Comparison of ENCODE assay signal across 18 cellular contexts in the genomic region with DNA sequence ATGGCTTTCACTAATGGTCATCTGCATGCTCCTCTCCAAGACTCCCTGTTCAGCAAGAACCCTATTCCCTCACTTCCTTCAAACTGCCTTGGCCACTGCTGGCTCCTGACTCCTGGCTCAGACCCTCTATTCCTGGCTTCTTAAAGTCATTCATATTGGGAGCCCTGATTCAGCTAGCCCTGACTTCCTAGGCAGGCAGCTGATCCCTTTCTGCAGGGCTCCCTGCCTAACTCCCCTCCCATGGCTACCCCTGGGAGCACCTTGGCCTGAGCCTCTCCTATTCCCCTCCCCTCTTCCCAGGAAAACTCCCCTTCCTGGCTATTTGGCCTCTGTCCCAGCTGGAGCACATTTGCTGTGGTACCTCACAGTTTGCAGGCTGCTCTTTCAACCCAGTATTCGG.
"Had no signal": no experiment of that assay in that cellular context is flagged by ENCODE, and none has a peak within 500 bp of the region (broad histone marks: within the 10 kb centered on the region; RNA-seq: fewer than 3 reads in every experiment).

No MANE protein-coding gene starts in this region.

- H3K27me3 ChIP-seq: gastrocnemius medialis, right atrium auricular region, transverse colon had no signal

- H3K36me3 ChIP-seq: gastrocnemius medialis, left ventricle myocardium inferior, right atrium auricular region, transverse colon had no signal

- DNase-seq: activated CD4-positive, alpha-beta T cell treated with anti-CD3 and anti-CD28 coated beads for 4 hours; activated CD8-positive, alpha-beta T cell treated with anti-CD3 and anti-CD28 coated beads for 36 hours; activated effector memory CD4-positive, alpha-beta T cell treated with Interleukin-2 at 50 U/mL for 16 hours; activated naive CD4-positive, alpha-beta T cell treated with anti-CD3 and anti-CD28 coated beads, Interleukin-2, amount 50 U/mL, for 16 hours; activated T-cell treated with anti-CD3 and anti-CD28 coated beads, Interleukin-2, amount 50 U/mL, for 4 hours; caudate nucleus; cortex of kidney; effector memory CD4-positive, alpha-beta T cell; gastrocnemius medialis; kidney; left ventricle myocardium inferior; mesenchymal stem cell; stimulated activated CD4-positive, alpha-beta T cell treated with anti-CD3 and anti-CD28 coated beads, Interleukin-15, amount 100 ng/mL, for 24 hours; stimulated activated CD4-positive, alpha-beta T cell treated with anti-CD3 and anti-CD28 coated beads, Interleukin-4, amount 100 ng/mL, for 24 hours; stimulated activated naive CD4-positive, alpha-beta T cell treated with Interleukin-2 at 50 U/mL for 16 hours; T-helper 17 cell; transverse colon had no signal

- H3K4me1 ChIP-seq: gastrocnemius medialis, left ventricle myocardium inferior, right atrium auricular region, transverse colon had no signal

- H3K9me3 ChIP-seq: gastrocnemius medialis, left ventricle myocardium inferior, right atrium auricular region, transverse colon had no signal

- H3K4me3 ChIP-seq: gastrocnemius medialis, left ventricle myocardium inferior, right atrium auricular region, transverse colon had no signal

- H3K27ac ChIP-seq: gastrocnemius medialis, left ventricle myocardium inferior, right atrium auricular region, transverse colon had no signal

- FAIRE-seq: kidney had no signal
